In genomic region chr4:100208964-100209363, GRCh38 we compare ENCODE assay signal across 9 cellular contexts. TPM values are rescaled to one million over a fixed set of nuclear protein-coding genes. Genes with fewer than 3 reads are reported as not detected.
DNase-seq lines count a peak whose midpoint lies in the region; ATAC-seq lines count a peak whose summit lies in the region.
"Had no signal": no experiment of that assay in that cellular context is flagged by ENCODE, and none has a peak within 500 bp of the region (broad histone marks: within the 10 kb centered on the region; RNA-seq: fewer than 3 reads in every experiment).

No MANE protein-coding gene starts in this region.

- peaks cover 0 to 5% (median 3%) of the 10 kb centered on the region in 3 donors for H3K27me3 Mint-ChIP-seq in immature natural killer cell (ENCODE audit: low read depth in 3 of 3)

- no peak overlapping the region for H3K27ac Mint-ChIP-seq in immature natural killer cell

- peak overlapping the region in 1 of 5 donors; percentile 31 for H3K4me3 Mint-ChIP-seq in immature natural killer cell

- intact Hi-C loops in left cardiac atrium (cut with DNase I): no loop called here

- ATAC-seq in GM18873 (IDR thresholded peaks at IDR 0.05; ENCODE audit: low FRiP score, unreplicated experiment) (peak; percentile 92), GM21825 (IDR thresholded peaks at IDR 0.05; ENCODE audit: unreplicated experiment) (peak; percentile 94), HG03460 (IDR thresholded peaks at IDR 0.05; ENCODE audit: unreplicated experiment) (peak; percentile 71), left cardiac atrium (no peak)

- peaks cover 15 to 17% of the 10 kb centered on the region in 2 donors for H3K4me1 Mint-ChIP-seq in immature natural killer cell

- peak in 2 of 3 donors; percentile 8 to 14 for DNase-seq in immature natural killer cell
- DNase-seq in left cardiac atrium: no peak
- DNase-seq in COLO829 (ENCODE audit: low spot score): no peak
- DNase-seq in AG08396 (ENCODE audit: low spot score): no peak
- DNase-seq in RKO (ENCODE audit: low spot score): no peak
- DNase-seq: effector CD4-positive, alpha-beta T cell had no signal

- no peaks in the 10 kb centered on the region for H3K36me3 Mint-ChIP-seq in immature natural killer cell

- H3K9me3 Mint-ChIP-seq in immature natural killer cell: peaks cover 0 to 1% (median 0%) of the 10 kb centered on the region in 6 donors

RNA-seq across cellular contexts. Expression of gene DDIT4L, which starts 18.7 kb away (rescaled TPM):
- polyA plus RNA-seq in immature natural killer cell: not detected
- 1 to 10 TPM; 6.1 to 8.5 TPM for total RNA-seq in left cardiac atrium

Comparison
In these comparisons a context has a peak if more than half of its experiments do, and no peak if none do; other contexts are left out.
1. ATAC-seq: peak in GM18873 (single experiment), GM21825 (single experiment) and HG03460 (single experiment); none in left cardiac atrium (0 of 2).
2. DNase-seq: peak in immature natural killer cell (2 of 3); none in left cardiac atrium (single experiment), COLO829 (single experiment), AG08396 (single experiment) and RKO (single experiment).